In genomic region chr6:135150481-135150880, GRCh38 we compare ENCODE assay signal across 1 cellular context. TPM values are rescaled to one million over a fixed set of nuclear protein-coding genes. Genes with fewer than 3 reads are reported as not detected.
"Had no signal": no experiment of that assay in that cellular context is flagged by ENCODE, and none has a peak within 500 bp of the region (broad histone marks: within the 10 kb centered on the region; RNA-seq: fewer than 3 reads in every experiment).

No MANE protein-coding gene starts in this region.

RNA-seq across cellular contexts. Expression of gene MYB, which starts 30.6 kb away (rescaled TPM):
- total RNA-seq: G401 had no signal
